12 cellular contexts compared by ENCODE assay signal in genomic region chr3:131591394-131591990, GRCh38.
A peak's percentile ranks its signal among the peaks of the same experiment; 100 is the strongest.
DNase-seq lines count a peak whose midpoint lies in the region; TF ChIP-seq lines count a peak whose summit lies in the region.
"Had no signal": no experiment of that assay in that cellular context is flagged by ENCODE, and none has a peak within 500 bp of the region (broad histone marks: within the 10 kb centered on the region; RNA-seq: fewer than 3 reads in every experiment).

No MANE protein-coding gene starts in this region.

- TF ChIP-seq CTCF in BE2C (IDR thresholded peaks at IDR 0.05; ENCODE audit: low read depth, low read length), result no peak
- no peak for TF ChIP-seq CTCF in endodermal cell (conservative IDR thresholded peaks at IDR 0.05)
- TF ChIP-seq CTCF in nephron (IDR thresholded peaks at IDR 0.05; ENCODE audit: unreplicated experiment in 3 of 3), result no peak
- TF ChIP-seq CTCF in GM10248 (IDR thresholded peaks at IDR 0.05; ENCODE audit: control extremely low read depth, extremely low read depth, low read depth, missing control alignments), result no peak
- TF ChIP-seq CTCF in CD14-positive monocyte (IDR thresholded peaks at IDR 0.05), result no peak

- H3K4me3 Mint-ChIP-seq in endodermal cell (no peak overlapping the region), nephron (peak overlapping the region in 1 of 3 experiments; percentile 9), CD14-positive monocyte (no peak overlapping the region)
- H3K4me3 Mint-ChIP-seq: activated B cell treated with CpG ODN at 0.5 μM for 24 hours had no signal

- H3K9me3 ChIP-seq in BE2C (no peaks in the 10 kb centered on the region), endodermal cell (ENCODE audit: control insufficient read depth, low read length) (no peaks in the 10 kb centered on the region)

- H3K4me3 ChIP-seq in BE2C (ENCODE audit: low read depth, low read length), result no peak overlapping the region
- H3K4me3 ChIP-seq in endodermal cell (ENCODE audit: low read length), result no peak overlapping the region
- H3K4me3 ChIP-seq: GM12878 had no signal

- H3K27ac Mint-ChIP-seq in endodermal cell (no peak overlapping the region), nephron (peak overlapping the region; percentile 84 to 97 (median 89)), CD14-positive monocyte (no peak overlapping the region)
- H3K27ac Mint-ChIP-seq: activated B cell treated with CpG ODN at 0.5 μM for 24 hours had no signal

- H3K27me3 ChIP-seq in BE2C (no peaks in the 10 kb centered on the region), endodermal cell (ENCODE audit: control insufficient read depth, insufficient read depth, low read length, poor library complexity, severe bottlenecking) (no peaks in the 10 kb centered on the region)

- H3K27me3 Mint-ChIP-seq in endodermal cell (ENCODE audit: insufficient read depth) (no peaks in the 10 kb centered on the region), nephron (ENCODE audit: low read depth) (no peaks in the 10 kb centered on the region), CD14-positive monocyte (ENCODE audit: low read depth in 3 of 3) (peaks cover 0 to 6% (median 2%) of the 10 kb centered on the region in 3 donors)
- H3K27me3 Mint-ChIP-seq: activated B cell treated with CpG ODN at 0.5 μM for 24 hours had no signal

- no peaks in the 10 kb centered on the region for H3K36me3 ChIP-seq in BE2C
- no peaks in the 10 kb centered on the region for H3K36me3 ChIP-seq in endodermal cell (ENCODE audit: control insufficient read depth, insufficient read depth, low read length)

- H3K9me3 Mint-ChIP-seq in endodermal cell (no peaks in the 10 kb centered on the region), nephron (no peaks in the 10 kb centered on the region), CD14-positive monocyte (peaks cover 0 to 9% (median 0%) of the 10 kb centered on the region in 7 donors)
- H3K9me3 Mint-ChIP-seq: activated B cell treated with CpG ODN at 0.5 μM for 24 hours had no signal

- H3K36me3 Mint-ChIP-seq in endodermal cell (ENCODE audit: low read depth) (no peaks in the 10 kb centered on the region), nephron (ENCODE audit: low read depth) (no peaks in the 10 kb centered on the region), CD14-positive monocyte (no peaks in the 10 kb centered on the region)

- H3K4me1 Mint-ChIP-seq in endodermal cell (no peaks in the 10 kb centered on the region), nephron (peaks cover 31% of the 10 kb centered on the region), CD14-positive monocyte (no peaks in the 10 kb centered on the region)
- H3K4me1 Mint-ChIP-seq: activated B cell treated with CpG ODN at 0.5 μM for 24 hours had no signal

- intact Hi-C loops in CD14-positive monocyte (cut with micrococcal nuclease), result no loop called here

- no peak overlapping the region for H3K9ac ChIP-seq in endodermal cell (ENCODE audit: extremely low read depth, low read length, poor library complexity, severe bottlenecking)

- H3K27ac ChIP-seq in endodermal cell (ENCODE audit: low read depth, low read length), result no peak overlapping the region

- POLR2A ChIA-PET in GM10248 (lab: Yijun Ruan, JAX), result no interaction called here

- WGBS in endodermal cell (ENCODE audit: insufficient coverage in 1 of 2, insufficient read length in 1 of 2), 2 experiments, result 71 to 74% methylated on average over 1 of the region's 1 CpG

- CTCF ChIA-PET in GM10248 (lab: Yijun Ruan, JAX), result interaction anchor here (0.8 kb wide), 1 partner anchor 204 kb away, joined by 3 read pairs; no protein-coding TSS in a partner anchor

- DNase-seq in BE2C (peak; percentile 68), LHCN-M2 (ENCODE audit: low read depth) (peak; percentile 49), endodermal cell (peak; percentile 53), cerebellum (ENCODE audit: low spot score) (no peak), GM10248 (ENCODE audit: extremely low spot score) (no peak), CD14-positive monocyte (ENCODE audit: low spot score) (no peak), NCI-H1092 (lab: John Stamatoyannopoulos, UW) (no peak)
- DNase-seq: activated B cell treated with CpG ODN at 0.5 μM for 24 hours; stimulated activated CD4-positive, alpha-beta T cell treated with anti-CD3 and anti-CD28 coated beads, Interleukin-2, amount 100 ng/mL, for 48 hours; stimulated activated naive CD4-positive, alpha-beta T cell had no signal

- H3K4me1 ChIP-seq in BE2C (peaks cover 13% of the 10 kb centered on the region), endodermal cell (ENCODE audit: control insufficient read depth, insufficient read depth, low read length) (no peaks in the 10 kb centered on the region)

Comparison
In these comparisons a context has a peak if more than half of its experiments do, and no peak if none do; other contexts are left out.
1. DNase-seq: peak in BE2C (single experiment), LHCN-M2 (single experiment) and endodermal cell (single experiment); none in cerebellum (single experiment), GM10248 (single experiment), CD14-positive monocyte (single experiment) and NCI-H1092 (single experiment).
2. H3K27ac Mint-ChIP-seq: peak in nephron (3 of 3); none in endodermal cell (single experiment) and CD14-positive monocyte (0 of 7).